In the genomic region with DNA sequence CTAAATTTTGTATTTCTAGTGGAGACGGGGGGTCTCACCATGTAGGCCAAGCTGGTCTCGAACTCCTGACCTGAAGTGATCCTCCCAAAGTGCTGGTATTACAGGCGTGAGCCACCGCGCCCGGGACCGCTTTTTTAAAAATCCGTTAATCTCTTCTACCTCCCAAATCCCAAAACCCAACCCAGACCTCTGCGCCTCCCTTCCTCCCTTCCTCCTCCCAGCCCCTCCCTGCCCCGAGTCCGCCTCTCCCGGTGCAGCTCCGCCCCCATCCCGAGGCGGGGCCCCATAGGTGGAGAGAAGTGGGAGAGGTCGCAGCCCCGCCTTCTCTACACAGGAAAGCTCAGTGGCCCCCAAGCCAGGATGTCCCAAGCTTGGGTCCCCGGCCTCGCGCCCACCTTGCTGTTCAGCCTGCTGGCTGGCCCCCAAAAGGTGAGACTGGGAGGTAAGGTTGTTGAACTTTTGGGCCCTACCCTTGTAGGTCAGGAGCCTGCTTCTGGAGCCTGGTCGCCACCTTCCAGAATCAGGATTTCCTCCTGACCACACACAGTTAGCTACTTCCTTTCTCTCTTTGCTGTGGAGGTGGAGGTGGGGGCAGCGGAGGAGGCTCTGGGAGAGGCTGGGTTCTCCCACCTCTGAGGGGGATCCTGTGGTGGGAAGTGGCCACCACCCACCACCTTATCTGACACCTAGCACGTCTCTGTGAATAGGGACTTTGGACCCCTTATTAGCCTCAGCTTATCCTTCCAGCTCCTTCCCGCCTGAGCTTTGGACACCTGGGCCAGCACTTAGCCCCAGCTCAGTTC, we compare ENCODE assay signal across 8 cellular contexts. TPM values are rescaled to one million over a fixed set of nuclear protein-coding genes. Genes with fewer than 3 reads are reported as not detected.
DNase-seq lines count a peak whose midpoint lies in the region; ATAC-seq, FAIRE-seq and TF ChIP-seq lines count a peak whose summit lies in the region.

A gene (plus strand): TSS at position 325 of the 803 bp plus-strand sequence. CDS start 36 bp downstream, at position 361.

- no peak for FAIRE-seq in small intestine (lab: Jason Lieb, UNC)

- H3K36me3 ChIP-seq in SK-N-SH (replicated peaks in 1 of 2; ENCODE audit: control insufficient read depth in 1 of 2, insufficient read depth in 2 of 2, low read length in 1 of 2) (no peaks in the 10 kb centered on the region), RWPE2 (ENCODE audit: low read depth) (no peaks in the 10 kb centered on the region), left ventricle myocardium inferior (no peaks in the 10 kb centered on the region), small intestine (ENCODE audit: control insufficient read depth in 2 of 2, insufficient read depth in 2 of 2, low read length in 2 of 2) (no peaks in the 10 kb centered on the region)

- TF ChIP-seq CTCF in SK-N-SH (IDR thresholded peaks at IDR 0.05) (no peak), RWPE2 (IDR thresholded peaks at IDR 0.05; ENCODE audit: poor library complexity, severe bottlenecking) (no peak), left ventricle myocardium inferior (IDR thresholded peaks at IDR 0.05; ENCODE audit: borderline replicate concordance) (no peak)

- 70% methylated on average over 22 of the region's 24 CpGs for WGBS in SK-N-SH (ENCODE audit: low lambda C conversion rate)
- 9 to 26% (median 12%) methylated on average over 23 to 24 of the region's 24 CpGs for WGBS in small intestine, 3 donors

- POLR2A ChIA-PET in SK-N-SH (lab: Yijun Ruan, JAX), result no interaction called here

- H3K9ac ChIP-seq in SK-N-SH, result peak within 1 kb of the TSS; percentile 49

- peaks cover 18% of the 10 kb centered on the region for H3F3A ChIP-seq in SK-N-SH (replicated peaks; ENCODE audit: insufficient read depth)

- H3K79me2 ChIP-seq in SK-N-SH (ENCODE audit: insufficient read depth), result 0 out of 2 replicates have a peak, but pooled peaks cover 5% of the 10 kb centered on the region

- H3K9me2 ChIP-seq in SK-N-SH, result no peaks in the 10 kb centered on the region

- H3K27ac ChIP-seq in SK-N-SH (ENCODE audit: low read depth in 2 of 2, low read length in 1 of 2) (no peak within 1 kb of the TSS; a peak in 1 of 4 replicates), RWPE2 (ENCODE audit: poor library complexity, severe bottlenecking) (no peak within 1 kb of the TSS), left ventricle myocardium inferior (replicated peaks) (peak within 1 kb of the TSS; percentile 58), small intestine (ENCODE audit: low read depth in 1 of 2, low read length in 1 of 2) (peak within 1 kb of the TSS; percentile 87 to 95)

- intact Hi-C loops in left ventricle myocardium inferior (cut with micrococcal nuclease), result loop anchor here (5.0 kb wide), 1 partner anchor 72 kb away; a partner anchor contains a TSS

- H3K27me3 ChIP-seq in SK-N-SH (ENCODE audit: insufficient read depth), result no peaks in the 10 kb centered on the region
- H3K27me3 ChIP-seq in RWPE2 (ENCODE audit: insufficient read depth, poor library complexity, severe bottlenecking), result no peaks in the 10 kb centered on the region
- H3K27me3 ChIP-seq in left ventricle myocardium inferior (ENCODE audit: low read depth), result peaks cover 66% of the 10 kb centered on the region
- H3K27me3 ChIP-seq in small intestine (ENCODE audit: control insufficient read depth in 2 of 2, insufficient read depth in 2 of 2, low read length in 2 of 2), result no peaks in the 10 kb centered on the region

- H3K4me1 ChIP-seq in SK-N-SH (ENCODE audit: control insufficient read depth in 1 of 2, insufficient read depth in 2 of 2, low read depth in 1 of 2, low read length in 1 of 2) (peaks cover 5 to 33% of the 10 kb centered on the region in 2 experiments; a peak in 3 of 4 replicates), RWPE2 (ENCODE audit: insufficient read depth, poor library complexity, severe bottlenecking) (peaks cover 22% of the 10 kb centered on the region), left ventricle myocardium inferior (peaks cover 17% of the 10 kb centered on the region), small intestine (ENCODE audit: control insufficient read depth in 2 of 2, insufficient read depth in 1 of 2, low read depth in 1 of 2, low read length in 1 of 2) (peaks cover 0 to under 1% of the 10 kb centered on the region in 2 donors)

- CTCF ChIA-PET in SK-N-SH (lab: Yijun Ruan, JAX), result interaction anchor here (0.6 to 53.3 kb wide), 34 partner anchors 8 to 567 kb away, joined by 3 to 2150 read pairs (median 5); a partner anchor contains a TSS

- H3K9me3 ChIP-seq in SK-N-SH (no peaks in the 10 kb centered on the region), RWPE2 (ENCODE audit: severe bottlenecking) (no peaks in the 10 kb centered on the region), left ventricle myocardium inferior (replicated peaks) (no peaks in the 10 kb centered on the region), small intestine (ENCODE audit: control insufficient read depth, low read depth) (no peaks in the 10 kb centered on the region)

- ATAC-seq in SK-N-SH treated with all-trans-retinoic acid at 6 μM for 48 hours (no peak), RWPE2 (ENCODE audit: low read depth) (peak; percentile 64), HG02870 (IDR thresholded peaks at IDR 0.05; ENCODE audit: unreplicated experiment) (no peak)

- DNase-seq in SK-N-SH (peak; percentile 57), RWPE2 (ENCODE audit: low spot score) (peak; percentile 84), left ventricle myocardium inferior (no peak), small intestine (peak; percentile 94), NCI-H526 treated with DMSO at 0.1 percent for 48 hours (lab: John Stamatoyannopoulos, UW) (no peak), amygdala (lab: John Stamatoyannopoulos, UW) (no peak)

- H3K4me2 ChIP-seq in SK-N-SH, result peak within 1 kb of the TSS; percentile 84

- H3K4me3 ChIP-seq in SK-N-SH (ENCODE audit: low read depth in 2 of 2, low read length in 1 of 2), result peak within 1 kb of the TSS; percentile 41 to 60
- H3K4me3 ChIP-seq in RWPE2 (ENCODE audit: severe bottlenecking), result peak within 1 kb of the TSS; percentile 34
- H3K4me3 ChIP-seq in left ventricle myocardium inferior, result peak within 1 kb of the TSS; percentile 70
- H3K4me3 ChIP-seq in small intestine (ENCODE audit: low read depth in 1 of 2, low read length in 2 of 2), result peak within 1 kb of the TSS in 1 of 2 donors; percentile 71

- no peaks in the 10 kb centered on the region for H4K20me1 ChIP-seq in SK-N-SH (ENCODE audit: insufficient read depth)

- no peak for TF ChIP-seq RAD21 in SK-N-SH (IDR thresholded peaks at IDR 0.05; ENCODE audit: low read length)

- TF ChIP-seq EP300 in SK-N-SH (IDR thresholded peaks at IDR 0.05; ENCODE audit: borderline replicate concordance in 1 of 2, low read depth in 1 of 2, low read length in 1 of 2), result no peak

- H2AFZ ChIP-seq in SK-N-SH (ENCODE audit: low read depth), result peak within 1 kb of the TSS; percentile 71; the same call in 1 of the 2 replicates

TF ChIP-seq in SK-N-SH, 30 proteins besides CTCF, POLR2A, EP300 and RAD21 (continues in another document):
- TF ChIP-seq, protein P1, sequence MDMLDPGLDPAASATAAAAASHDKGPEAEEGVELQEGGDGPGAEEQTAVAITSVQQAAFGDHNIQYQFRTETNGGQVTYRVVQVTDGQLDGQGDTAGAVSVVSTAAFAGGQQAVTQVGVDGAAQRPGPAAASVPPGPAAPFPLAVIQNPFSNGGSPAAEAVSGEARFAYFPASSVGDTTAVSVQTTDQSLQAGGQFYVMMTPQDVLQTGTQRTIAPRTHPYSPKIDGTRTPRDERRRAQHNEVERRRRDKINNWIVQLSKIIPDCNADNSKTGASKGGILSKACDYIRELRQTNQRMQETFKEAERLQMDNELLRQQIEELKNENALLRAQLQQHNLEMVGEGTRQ (IDR thresholded peaks at IDR 0.05; ENCODE audit: borderline replicate concordance, low read depth, low read length), result no peak
- TF ChIP-seq NRF1 (IDR thresholded peaks at IDR 0.05; ENCODE audit: low read depth, low read length), result no peak

TF ChIP-seq in SK-N-SH treated with all-trans-retinoic acid at 6 μM for 48 hours, 23 proteins besides CTCF, POLR2A, EP300 and RAD21 (continues in another document):
- TF ChIP-seq TOX (CRISPR knock-in tag; IDR thresholded peaks at IDR 0.05; ENCODE audit: borderline replicate concordance) (no peak), ZFP3 (CRISPR knock-in tag; IDR thresholded peaks at IDR 0.05) (no peak), GLIS3 (CRISPR knock-in tag; IDR thresholded peaks at IDR 0.05) (no peak), ZNF565 (CRISPR knock-in tag; conservative IDR thresholded peaks at IDR 0.05; ENCODE audit: low read depth) (no peak), ZNF8 (CRISPR knock-in tag; IDR thresholded peaks at IDR 0.05) (no peak), PPARA (CRISPR knock-in tag; IDR thresholded peaks at IDR 0.05; ENCODE audit: borderline replicate concordance) (no peak)
- TF ChIP-seq, protein P2, sequence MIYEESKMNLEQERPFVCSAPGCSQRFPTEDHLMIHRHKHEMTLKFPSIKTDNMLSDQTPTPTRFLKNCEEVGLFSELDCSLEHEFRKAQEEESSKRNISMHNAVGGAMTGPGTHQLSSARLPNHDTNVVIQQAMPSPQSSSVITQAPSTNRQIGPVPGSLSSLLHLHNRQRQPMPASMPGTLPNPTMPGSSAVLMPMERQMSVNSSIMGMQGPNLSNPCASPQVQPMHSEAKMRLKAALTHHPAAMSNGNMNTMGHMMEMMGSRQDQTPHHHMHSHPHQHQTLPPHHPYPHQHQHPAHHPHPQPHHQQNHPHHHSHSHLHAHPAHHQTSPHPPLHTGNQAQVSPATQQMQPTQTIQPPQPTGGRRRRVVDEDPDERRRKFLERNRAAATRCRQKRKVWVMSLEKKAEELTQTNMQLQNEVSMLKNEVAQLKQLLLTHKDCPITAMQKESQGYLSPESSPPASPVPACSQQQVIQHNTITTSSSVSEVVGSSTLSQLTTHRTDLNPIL (CRISPR knock-in tag; IDR thresholded peaks at IDR 0.05; ENCODE audit: low read depth), result no peak
- TF ChIP-seq, protein P3, sequence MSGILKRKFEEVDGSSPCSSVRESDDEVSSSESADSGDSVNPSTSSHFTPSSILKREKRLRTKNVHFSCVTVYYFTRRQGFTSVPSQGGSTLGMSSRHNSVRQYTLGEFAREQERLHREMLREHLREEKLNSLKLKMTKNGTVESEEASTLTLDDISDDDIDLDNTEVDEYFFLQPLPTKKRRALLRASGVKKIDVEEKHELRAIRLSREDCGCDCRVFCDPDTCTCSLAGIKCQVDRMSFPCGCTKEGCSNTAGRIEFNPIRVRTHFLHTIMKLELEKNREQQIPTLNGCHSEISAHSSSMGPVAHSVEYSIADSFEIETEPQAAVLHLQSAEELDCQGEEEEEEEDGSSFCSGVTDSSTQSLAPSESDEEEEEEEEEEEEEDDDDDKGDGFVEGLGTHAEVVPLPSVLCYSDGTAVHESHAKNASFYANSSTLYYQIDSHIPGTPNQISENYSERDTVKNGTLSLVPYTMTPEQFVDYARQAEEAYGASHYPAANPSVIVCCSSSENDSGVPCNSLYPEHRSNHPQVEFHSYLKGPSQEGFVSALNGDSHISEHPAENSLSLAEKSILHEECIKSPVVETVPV (CRISPR knock-in tag; IDR thresholded peaks at IDR 0.05), result no peak

RNA-seq across cellular contexts. Expression of the gene that starts here (rescaled TPM):
- polyA plus RNA-seq in SK-N-SH (2012; rRNA removed) (0.28 and 0.46 TPM in 2 replicates), small intestine (10 to 100 TPM; 29.1 to 53.5 (median 39.1) TPM)
- 0.06 and 0.16 TPM in 2 replicates for polyA plus RNA-seq in SK-N-SH (2012; cell fraction: cytosol; rRNA removed)
- 0.15 and 0.20 TPM in 2 replicates for polyA plus RNA-seq in SK-N-SH (2012; cell fraction: nucleus; rRNA removed)
- total RNA-seq in left ventricle myocardium inferior, result not detected

Comparison
In these comparisons a context has a peak if more than half of its experiments do, and no peak if none do; other contexts are left out.
1. RNA of the gene that starts here (polyA plus RNA-seq): 29.1 to 53.5 TPM in small intestine; 0.06 to 0.46 TPM in SK-N-SH; every median in the first group is over 10 times any median in the second.
2. Peak in DNase-seq, H3K4me3 ChIP-seq, H3K9ac ChIP-seq and H3K4me2 ChIP-seq in SK-N-SH; RNA of the gene not detected or under 1 TPM.
3. DNase-seq: peak in RWPE2 (single experiment) and small intestine (single experiment); none in left ventricle myocardium inferior (single experiment), NCI-H526 treated with DMSO at 0.1 percent for 48 hours (single experiment) and amygdala (0 of 56).
4. H3K27ac ChIP-seq: peak in left ventricle myocardium inferior (single experiment) and small intestine (2 of 2); none in SK-N-SH (0 of 2) and RWPE2 (single experiment).